Comparison of ENCODE assay signal across 1 cellular context in the genomic region with DNA sequence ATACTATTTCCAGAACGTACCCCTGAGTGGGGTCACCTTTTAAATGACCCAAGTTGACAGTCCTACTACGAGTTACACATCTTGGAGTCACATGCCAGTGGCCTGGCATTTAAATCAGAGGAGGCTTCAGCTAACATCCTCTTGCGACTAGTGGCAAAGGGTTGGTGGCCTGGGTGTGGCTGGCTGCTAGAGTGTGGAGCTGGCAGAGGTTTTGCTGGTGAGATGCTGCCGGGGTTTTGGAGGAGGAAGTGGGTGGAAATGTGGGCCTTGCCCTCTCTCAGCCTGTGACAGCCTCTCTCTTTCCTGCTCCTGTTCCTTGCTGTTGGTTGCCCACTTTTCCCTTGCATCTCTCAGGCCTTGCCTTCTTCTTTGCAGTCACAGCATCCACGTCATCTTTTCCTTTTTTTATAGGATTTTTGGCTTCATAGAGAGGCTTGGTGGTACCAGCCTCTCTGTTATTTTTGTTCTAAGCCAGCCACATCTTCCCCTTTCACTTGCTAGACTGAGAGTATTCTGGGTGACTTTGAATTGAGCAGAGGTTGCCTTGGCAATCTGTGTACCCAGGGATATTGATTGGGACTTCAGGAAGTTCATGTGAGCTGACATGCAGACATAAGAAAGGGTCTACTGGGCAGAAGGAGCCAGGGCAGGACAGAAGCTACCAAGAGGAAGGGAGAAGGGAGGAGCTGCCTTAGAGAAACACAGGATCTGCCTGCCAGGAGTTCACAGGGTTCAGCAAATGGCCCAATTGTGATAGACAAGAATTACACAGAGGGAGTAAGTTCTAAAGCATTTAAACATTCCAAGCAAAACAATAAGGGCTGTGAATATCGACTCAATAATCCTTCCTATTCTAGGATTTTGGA.
TF ChIP-seq lines count a peak whose summit lies in the region.

No MANE protein-coding gene starts in this region.

TF ChIP-seq in GM12878, 131 proteins besides CTCF, POLR2A, EP300 and RAD21 (continued from another document):
- TF ChIP-seq PML (IDR thresholded peaks at IDR 0.05; ENCODE audit: low read length) (no peak), RUNX3 (IDR thresholded peaks at IDR 0.05; ENCODE audit: low read length) (no peak), NFYA (IDR thresholded peaks at IDR 0.05; ENCODE audit: borderline replicate concordance, low read depth, low read length) (no peak), RAD51 (IDR thresholded peaks at IDR 0.05) (no peak), RELA (IDR thresholded peaks at IDR 0.05; ENCODE audit: borderline replicate concordance, partially characterized antibody) (no peak), CBFB (IDR thresholded peaks at IDR 0.05; ENCODE audit: low read depth) (no peak), IKZF2 (IDR thresholded peaks at IDR 0.05) (peak in 1 of 2 experiments; percentile 6; a peak in 1 of 4 replicates), ZNF207 (IDR thresholded peaks at IDR 0.05; ENCODE audit: borderline replicate concordance) (no peak), SPI1 (IDR thresholded peaks at IDR 0.05; ENCODE audit: borderline replicate concordance, insufficient read depth, low read depth, low read length) (peak; percentile 69), GABPA (IDR thresholded peaks at IDR 0.05; ENCODE audit: low read depth) (no peak), SMAD1 (IDR thresholded peaks at IDR 0.05; ENCODE audit: low read depth, partially characterized antibody) (no peak), BRCA1 (IDR thresholded peaks at IDR 0.05; ENCODE audit: low read depth, low read length) (no peak), TCF12 (IDR thresholded peaks at IDR 0.05; ENCODE audit: low read depth, low read length) (no peak), MYC (IDR thresholded peaks at IDR 0.05; ENCODE audit: insufficient read depth, insufficient read length, insufficient replicate concordance, low read length, severe bottlenecking) (no peak), IKZF1 (conservative IDR thresholded peaks at IDR 0.05) (0 out of 2 replicates have a peak, but pooled peaks have one; percentile 14), MEF2B (IDR thresholded peaks at IDR 0.05; ENCODE audit: partially characterized antibody, poor library complexity, severe bottlenecking) (no peak), HDGF (IDR thresholded peaks at IDR 0.05) (0 out of 2 replicates have a peak, but pooled peaks have one; percentile 41), SUPT20H (IDR thresholded peaks at IDR 0.05; ENCODE audit: borderline replicate concordance, control insufficient read depth, low read depth, low read length) (no peak), NBN (IDR thresholded peaks at IDR 0.05) (no peak), FOXK2 (IDR thresholded peaks at IDR 0.05) (no peak), ASH2L (IDR thresholded peaks at IDR 0.05; ENCODE audit: borderline replicate concordance, low read depth) (no peak)
- TF ChIP-seq, protein P1, sequence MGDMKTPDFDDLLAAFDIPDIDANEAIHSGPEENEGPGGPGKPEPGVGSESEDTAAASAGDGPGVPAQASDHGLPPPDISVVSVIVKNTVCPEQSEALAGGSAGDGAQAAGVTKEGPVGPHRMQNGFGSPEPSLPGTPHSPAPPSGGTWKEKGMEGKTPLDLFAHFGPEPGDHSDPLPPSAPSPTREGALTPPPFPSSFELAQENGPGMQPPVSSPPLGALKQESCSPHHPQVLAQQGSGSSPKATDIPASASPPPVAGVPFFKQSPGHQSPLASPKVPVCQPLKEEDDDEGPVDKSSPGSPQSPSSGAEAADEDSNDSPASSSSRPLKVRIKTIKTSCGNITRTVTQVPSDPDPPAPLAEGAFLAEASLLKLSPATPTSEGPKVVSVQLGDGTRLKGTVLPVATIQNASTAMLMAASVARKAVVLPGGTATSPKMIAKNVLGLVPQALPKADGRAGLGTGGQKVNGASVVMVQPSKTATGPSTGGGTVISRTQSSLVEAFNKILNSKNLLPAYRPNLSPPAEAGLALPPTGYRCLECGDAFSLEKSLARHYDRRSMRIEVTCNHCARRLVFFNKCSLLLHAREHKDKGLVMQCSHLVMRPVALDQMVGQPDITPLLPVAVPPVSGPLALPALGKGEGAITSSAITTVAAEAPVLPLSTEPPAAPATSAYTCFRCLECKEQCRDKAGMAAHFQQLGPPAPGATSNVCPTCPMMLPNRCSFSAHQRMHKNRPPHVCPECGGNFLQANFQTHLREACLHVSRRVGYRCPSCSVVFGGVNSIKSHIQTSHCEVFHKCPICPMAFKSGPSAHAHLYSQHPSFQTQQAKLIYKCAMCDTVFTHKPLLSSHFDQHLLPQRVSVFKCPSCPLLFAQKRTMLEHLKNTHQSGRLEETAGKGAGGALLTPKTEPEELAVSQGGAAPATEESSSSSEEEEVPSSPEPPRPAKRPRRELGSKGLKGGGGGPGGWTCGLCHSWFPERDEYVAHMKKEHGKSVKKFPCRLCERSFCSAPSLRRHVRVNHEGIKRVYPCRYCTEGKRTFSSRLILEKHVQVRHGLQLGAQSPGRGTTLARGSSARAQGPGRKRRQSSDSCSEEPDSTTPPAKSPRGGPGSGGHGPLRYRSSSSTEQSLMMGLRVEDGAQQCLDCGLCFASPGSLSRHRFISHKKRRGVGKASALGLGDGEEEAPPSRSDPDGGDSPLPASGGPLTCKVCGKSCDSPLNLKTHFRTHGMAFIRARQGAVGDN (IDR thresholded peaks at IDR 0.05) = peak; percentile 50; the same call in 1 of the 2 replicates
- TF ChIP-seq, protein P2, sequence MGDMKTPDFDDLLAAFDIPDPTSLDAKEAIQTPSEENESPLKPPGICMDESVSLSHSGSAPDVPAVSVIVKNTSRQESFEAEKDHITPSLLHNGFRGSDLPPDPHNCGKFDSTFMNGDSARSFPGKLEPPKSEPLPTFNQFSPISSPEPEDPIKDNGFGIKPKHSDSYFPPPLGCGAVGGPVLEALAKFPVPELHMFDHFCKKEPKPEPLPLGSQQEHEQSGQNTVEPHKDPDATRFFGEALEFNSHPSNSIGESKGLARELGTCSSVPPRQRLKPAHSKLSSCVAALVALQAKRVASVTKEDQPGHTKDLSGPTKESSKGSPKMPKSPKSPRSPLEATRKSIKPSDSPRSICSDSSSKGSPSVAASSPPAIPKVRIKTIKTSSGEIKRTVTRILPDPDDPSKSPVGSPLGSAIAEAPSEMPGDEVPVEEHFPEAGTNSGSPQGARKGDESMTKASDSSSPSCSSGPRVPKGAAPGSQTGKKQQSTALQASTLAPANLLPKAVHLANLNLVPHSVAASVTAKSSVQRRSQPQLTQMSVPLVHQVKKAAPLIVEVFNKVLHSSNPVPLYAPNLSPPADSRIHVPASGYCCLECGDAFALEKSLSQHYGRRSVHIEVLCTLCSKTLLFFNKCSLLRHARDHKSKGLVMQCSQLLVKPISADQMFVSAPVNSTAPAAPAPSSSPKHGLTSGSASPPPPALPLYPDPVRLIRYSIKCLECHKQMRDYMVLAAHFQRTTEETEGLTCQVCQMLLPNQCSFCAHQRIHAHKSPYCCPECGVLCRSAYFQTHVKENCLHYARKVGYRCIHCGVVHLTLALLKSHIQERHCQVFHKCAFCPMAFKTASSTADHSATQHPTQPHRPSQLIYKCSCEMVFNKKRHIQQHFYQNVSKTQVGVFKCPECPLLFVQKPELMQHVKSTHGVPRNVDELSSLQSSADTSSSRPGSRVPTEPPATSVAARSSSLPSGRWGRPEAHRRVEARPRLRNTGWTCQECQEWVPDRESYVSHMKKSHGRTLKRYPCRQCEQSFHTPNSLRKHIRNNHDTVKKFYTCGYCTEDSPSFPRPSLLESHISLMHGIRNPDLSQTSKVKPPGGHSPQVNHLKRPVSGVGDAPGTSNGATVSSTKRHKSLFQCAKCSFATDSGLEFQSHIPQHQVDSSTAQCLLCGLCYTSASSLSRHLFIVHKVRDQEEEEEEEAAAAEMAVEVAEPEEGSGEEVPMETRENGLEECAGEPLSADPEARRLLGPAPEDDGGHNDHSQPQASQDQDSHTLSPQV (IDR thresholded peaks at IDR 0.05) = no peak
- TF ChIP-seq, protein P3, sequence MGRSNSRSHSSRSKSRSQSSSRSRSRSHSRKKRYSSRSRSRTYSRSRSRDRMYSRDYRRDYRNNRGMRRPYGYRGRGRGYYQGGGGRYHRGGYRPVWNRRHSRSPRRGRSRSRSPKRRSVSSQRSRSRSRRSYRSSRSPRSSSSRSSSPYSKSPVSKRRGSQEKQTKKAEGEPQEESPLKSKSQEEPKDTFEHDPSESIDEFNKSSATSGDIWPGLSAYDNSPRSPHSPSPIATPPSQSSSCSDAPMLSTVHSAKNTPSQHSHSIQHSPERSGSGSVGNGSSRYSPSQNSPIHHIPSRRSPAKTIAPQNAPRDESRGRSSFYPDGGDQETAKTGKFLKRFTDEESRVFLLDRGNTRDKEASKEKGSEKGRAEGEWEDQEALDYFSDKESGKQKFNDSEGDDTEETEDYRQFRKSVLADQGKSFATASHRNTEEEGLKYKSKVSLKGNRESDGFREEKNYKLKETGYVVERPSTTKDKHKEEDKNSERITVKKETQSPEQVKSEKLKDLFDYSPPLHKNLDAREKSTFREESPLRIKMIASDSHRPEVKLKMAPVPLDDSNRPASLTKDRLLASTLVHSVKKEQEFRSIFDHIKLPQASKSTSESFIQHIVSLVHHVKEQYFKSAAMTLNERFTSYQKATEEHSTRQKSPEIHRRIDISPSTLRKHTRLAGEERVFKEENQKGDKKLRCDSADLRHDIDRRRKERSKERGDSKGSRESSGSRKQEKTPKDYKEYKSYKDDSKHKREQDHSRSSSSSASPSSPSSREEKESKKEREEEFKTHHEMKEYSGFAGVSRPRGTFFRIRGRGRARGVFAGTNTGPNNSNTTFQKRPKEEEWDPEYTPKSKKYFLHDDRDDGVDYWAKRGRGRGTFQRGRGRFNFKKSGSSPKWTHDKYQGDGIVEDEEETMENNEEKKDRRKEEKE (IDR thresholded peaks at IDR 0.05) = no peak
- TF ChIP-seq, protein P4, sequence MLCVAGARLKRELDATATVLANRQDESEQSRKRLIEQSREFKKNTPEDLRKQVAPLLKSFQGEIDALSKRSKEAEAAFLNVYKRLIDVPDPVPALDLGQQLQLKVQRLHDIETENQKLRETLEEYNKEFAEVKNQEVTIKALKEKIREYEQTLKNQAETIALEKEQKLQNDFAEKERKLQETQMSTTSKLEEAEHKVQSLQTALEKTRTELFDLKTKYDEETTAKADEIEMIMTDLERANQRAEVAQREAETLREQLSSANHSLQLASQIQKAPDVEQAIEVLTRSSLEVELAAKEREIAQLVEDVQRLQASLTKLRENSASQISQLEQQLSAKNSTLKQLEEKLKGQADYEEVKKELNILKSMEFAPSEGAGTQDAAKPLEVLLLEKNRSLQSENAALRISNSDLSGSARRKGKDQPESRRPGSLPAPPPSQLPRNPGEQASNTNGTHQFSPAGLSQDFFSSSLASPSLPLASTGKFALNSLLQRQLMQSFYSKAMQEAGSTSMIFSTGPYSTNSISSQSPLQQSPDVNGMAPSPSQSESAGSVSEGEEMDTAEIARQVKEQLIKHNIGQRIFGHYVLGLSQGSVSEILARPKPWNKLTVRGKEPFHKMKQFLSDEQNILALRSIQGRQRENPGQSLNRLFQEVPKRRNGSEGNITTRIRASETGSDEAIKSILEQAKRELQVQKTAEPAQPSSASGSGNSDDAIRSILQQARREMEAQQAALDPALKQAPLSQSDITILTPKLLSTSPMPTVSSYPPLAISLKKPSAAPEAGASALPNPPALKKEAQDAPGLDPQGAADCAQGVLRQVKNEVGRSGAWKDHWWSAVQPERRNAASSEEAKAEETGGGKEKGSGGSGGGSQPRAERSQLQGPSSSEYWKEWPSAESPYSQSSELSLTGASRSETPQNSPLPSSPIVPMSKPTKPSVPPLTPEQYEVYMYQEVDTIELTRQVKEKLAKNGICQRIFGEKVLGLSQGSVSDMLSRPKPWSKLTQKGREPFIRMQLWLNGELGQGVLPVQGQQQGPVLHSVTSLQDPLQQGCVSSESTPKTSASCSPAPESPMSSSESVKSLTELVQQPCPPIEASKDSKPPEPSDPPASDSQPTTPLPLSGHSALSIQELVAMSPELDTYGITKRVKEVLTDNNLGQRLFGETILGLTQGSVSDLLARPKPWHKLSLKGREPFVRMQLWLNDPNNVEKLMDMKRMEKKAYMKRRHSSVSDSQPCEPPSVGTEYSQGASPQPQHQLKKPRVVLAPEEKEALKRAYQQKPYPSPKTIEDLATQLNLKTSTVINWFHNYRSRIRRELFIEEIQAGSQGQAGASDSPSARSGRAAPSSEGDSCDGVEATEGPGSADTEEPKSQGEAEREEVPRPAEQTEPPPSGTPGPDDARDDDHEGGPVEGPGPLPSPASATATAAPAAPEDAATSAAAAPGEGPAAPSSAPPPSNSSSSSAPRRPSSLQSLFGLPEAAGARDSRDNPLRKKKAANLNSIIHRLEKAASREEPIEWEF (IDR thresholded peaks at IDR 0.05; ENCODE audit: insufficient replicate concordance, low read depth, low read length) = no peak
- TF ChIP-seq, protein P5, sequence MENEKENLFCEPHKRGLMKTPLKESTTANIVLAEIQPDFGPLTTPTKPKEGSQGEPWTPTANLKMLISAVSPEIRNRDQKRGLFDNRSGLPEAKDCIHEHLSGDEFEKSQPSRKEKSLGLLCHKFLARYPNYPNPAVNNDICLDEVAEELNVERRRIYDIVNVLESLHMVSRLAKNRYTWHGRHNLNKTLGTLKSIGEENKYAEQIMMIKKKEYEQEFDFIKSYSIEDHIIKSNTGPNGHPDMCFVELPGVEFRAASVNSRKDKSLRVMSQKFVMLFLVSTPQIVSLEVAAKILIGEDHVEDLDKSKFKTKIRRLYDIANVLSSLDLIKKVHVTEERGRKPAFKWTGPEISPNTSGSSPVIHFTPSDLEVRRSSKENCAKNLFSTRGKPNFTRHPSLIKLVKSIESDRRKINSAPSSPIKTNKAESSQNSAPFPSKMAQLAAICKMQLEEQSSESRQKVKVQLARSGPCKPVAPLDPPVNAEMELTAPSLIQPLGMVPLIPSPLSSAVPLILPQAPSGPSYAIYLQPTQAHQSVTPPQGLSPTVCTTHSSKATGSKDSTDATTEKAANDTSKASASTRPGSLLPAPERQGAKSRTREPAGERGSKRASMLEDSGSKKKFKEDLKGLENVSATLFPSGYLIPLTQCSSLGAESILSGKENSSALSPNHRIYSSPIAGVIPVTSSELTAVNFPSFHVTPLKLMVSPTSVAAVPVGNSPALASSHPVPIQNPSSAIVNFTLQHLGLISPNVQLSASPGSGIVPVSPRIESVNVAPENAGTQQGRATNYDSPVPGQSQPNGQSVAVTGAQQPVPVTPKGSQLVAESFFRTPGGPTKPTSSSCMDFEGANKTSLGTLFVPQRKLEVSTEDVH (IDR thresholded peaks at IDR 0.05; ENCODE audit: low read depth, partially characterized antibody) = no peak
- TF ChIP-seq, protein P6, sequence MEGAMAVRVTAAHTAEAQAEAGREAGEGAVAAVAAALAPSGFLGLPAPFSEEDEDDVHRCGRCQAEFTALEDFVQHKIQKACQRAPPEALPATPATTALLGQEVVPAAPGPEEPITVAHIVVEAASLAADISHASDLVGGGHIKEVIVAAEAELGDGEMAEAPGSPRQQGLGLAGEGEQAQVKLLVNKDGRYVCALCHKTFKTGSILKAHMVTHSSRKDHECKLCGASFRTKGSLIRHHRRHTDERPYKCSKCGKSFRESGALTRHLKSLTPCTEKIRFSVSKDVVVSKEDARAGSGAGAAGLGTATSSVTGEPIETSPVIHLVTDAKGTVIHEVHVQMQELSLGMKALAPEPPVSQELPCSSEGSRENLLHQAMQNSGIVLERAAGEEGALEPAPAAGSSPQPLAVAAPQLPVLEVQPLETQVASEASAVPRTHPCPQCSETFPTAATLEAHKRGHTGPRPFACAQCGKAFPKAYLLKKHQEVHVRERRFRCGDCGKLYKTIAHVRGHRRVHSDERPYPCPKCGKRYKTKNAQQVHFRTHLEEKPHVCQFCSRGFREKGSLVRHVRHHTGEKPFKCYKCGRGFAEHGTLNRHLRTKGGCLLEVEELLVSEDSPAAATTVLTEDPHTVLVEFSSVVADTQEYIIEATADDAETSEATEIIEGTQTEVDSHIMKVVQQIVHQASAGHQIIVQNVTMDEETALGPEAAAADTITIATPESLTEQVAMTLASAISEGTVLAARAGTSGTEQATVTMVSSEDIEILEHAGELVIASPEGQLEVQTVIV (IDR thresholded peaks at IDR 0.05; ENCODE audit: borderline replicate concordance, partially characterized antibody) = no peak
TF ChIP-seq in GM12878: peak in this region for 6.
